Comparison of ENCODE assay signal across 23 cellular contexts in the genomic region with DNA sequence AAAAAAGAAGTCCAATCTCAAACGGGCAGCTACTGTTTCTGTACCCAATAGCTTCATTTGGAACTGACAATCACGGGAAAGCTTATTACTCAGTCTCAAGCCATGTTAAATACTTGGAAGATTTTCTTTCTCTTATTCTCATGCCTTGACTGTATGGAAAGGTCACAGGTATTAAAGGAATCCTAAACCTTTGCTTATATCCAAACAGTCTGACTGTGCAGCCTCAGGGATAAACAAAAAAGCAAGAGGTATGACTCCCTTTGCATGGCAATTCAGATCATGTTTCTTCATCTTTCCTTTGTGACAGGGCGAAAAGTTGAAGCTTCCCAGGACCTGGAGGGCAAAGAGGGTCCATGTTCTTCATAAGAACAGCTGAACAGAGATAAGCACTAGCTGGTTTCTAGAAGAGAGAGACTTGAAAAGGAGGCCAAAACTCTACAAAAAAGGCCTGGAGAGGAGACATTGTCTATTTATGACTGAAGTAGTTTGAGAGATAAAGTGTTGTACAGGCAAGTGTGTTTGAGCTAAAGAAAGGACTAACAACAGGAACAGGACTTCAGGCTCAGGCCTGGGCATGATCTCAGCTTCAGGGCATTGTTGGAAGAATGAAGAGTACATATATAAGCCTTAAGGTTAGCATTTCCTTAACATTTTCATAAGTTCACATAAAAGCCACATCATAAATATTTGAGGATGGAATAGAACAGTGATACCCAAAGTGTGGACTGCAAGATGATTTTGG.
A peak's percentile ranks its signal among the peaks of the same experiment; 100 is the strongest.
DNase-seq lines count a peak whose midpoint lies in the region; FAIRE-seq and TF ChIP-seq lines count a peak whose summit lies in the region.
"Had no signal": no experiment of that assay in that cellular context is flagged by ENCODE, and none has a peak within 500 bp of the region (broad histone marks: within the 10 kb centered on the region; RNA-seq: fewer than 3 reads in every experiment).

No MANE protein-coding gene starts in this region.

- H3K4me3 Mint-ChIP-seq in CD14-positive monocyte, result no peak overlapping the region
- H3K4me3 Mint-ChIP-seq: CD8-positive, alpha-beta T cell had no signal

- peaks cover 0 to 1% (median 0%) of the 10 kb centered on the region in 3 donors for H3K27me3 Mint-ChIP-seq in CD14-positive monocyte (ENCODE audit: low read depth in 3 of 3)

- no peaks in the 10 kb centered on the region for H3K79me2 ChIP-seq in PC-9 (ENCODE audit: low read depth)

- peaks cover 0 to 4% (median 1%) of the 10 kb centered on the region in 7 donors for H3K9me3 Mint-ChIP-seq in CD14-positive monocyte
- H3K9me3 Mint-ChIP-seq: CD8-positive, alpha-beta T cell had no signal

- peaks cover 16% of the 10 kb centered on the region for H3K4me1 ChIP-seq in PC-9 (replicated peaks; ENCODE audit: insufficient read depth)
- H3K4me1 ChIP-seq: Caco-2 had no signal

- peaks cover 8% of the 10 kb centered on the region for H3F3A ChIP-seq in PC-9 (ENCODE audit: insufficient read depth, low read depth)

- H3K9me2 ChIP-seq in PC-9 (ENCODE audit: insufficient read depth), result no peaks in the 10 kb centered on the region

- intact Hi-C loops in PC-9 (cut with micrococcal nuclease; ENCODE audit: unreplicated experiment), result loop anchor here (2.0 kb wide), 1 partner anchor 21 kb away; no protein-coding TSS in a partner anchor
- intact Hi-C loops in CD14-positive monocyte (cut with micrococcal nuclease), result no loop called here

- H3K27ac ChIP-seq in PC-9, result peak overlapping the region; percentile 59
- H3K27ac ChIP-seq: GM23248, SK-N-MC had no signal

- BruUV-seq in PC-9 (replicated peaks; lab: Mats Ljungman, UMichigan), result no TSS peak

- TF ChIP-seq CTCF in PC-9 (conservative IDR thresholded peaks at IDR 0.05) (no peak), bronchial epithelial cell (IDR thresholded peaks at IDR 0.05; ENCODE audit: insufficient read depth, low read length, severe bottlenecking) (no peak), CD14-positive monocyte (IDR thresholded peaks at IDR 0.05) (no peak), GM10266 (IDR thresholded peaks at IDR 0.05; ENCODE audit: control insufficient read depth, insufficient read depth, low read depth, missing control alignments) (no peak)

- peak; percentile 10 to 72 for DNase-seq in PC-9
- DNase-seq in bronchial epithelial cell (ENCODE audit: low read depth), result peak; percentile 95
- DNase-seq in islet precursor cell, result peak; percentile 59
- DNase-seq in DMS114 treated with DMSO at 0.1 percent for 48 hours (lab: John Stamatoyannopoulos, UW; ENCODE audit: unreplicated experiment), result no peak
- DNase-seq in CD14-positive monocyte (ENCODE audit: low spot score), result no peak
- DNase-seq in NCI-H128 (lab: John Stamatoyannopoulos, UW; ENCODE audit: unreplicated experiment), result no peak
- no peak for DNase-seq in GM10266 (ENCODE audit: extremely low spot score)
- DNase-seq: C1 segment of cervical spinal cord; Caco-2; CD8-positive, alpha-beta T cell; DMS 273 treated with DMSO at 0.1 percent for 48 hours; DMS79 treated with DMSO at 0.1 percent for 48 hours; GM23248; H7; NCI-H1092 treated with DMSO at 0.1 percent for 48 hours; NCI-H1436 treated with DMSO at 0.1 percent for 48 hours; NCI-H187 treated with DMSO at 0.1 percent for 48 hours; NCI-H524 treated with DMSO at 0.1 percent for 48 hours; NCI-H774; NK-92 treated with Interleukin-12 subunit alpha and Interleukin-12 subunit beta, amount 100 ng/mL, for 24 hours; RPMI8226; SHP77 treated with DMSO at 0.1 percent for 48 hours had no signal

- no peaks in the 10 kb centered on the region for H3K27me3 ChIP-seq in PC-9 (ENCODE audit: insufficient read depth, low read depth)
- H3K27me3 ChIP-seq in bronchial epithelial cell (ENCODE audit: control insufficient read depth, insufficient read depth, low read length), result no peaks in the 10 kb centered on the region

- FAIRE-seq in bronchial epithelial cell (lab: Jason Lieb, UNC), result peak; percentile 80

- H4K20me1 ChIP-seq in PC-9 (ENCODE audit: insufficient read depth), result no peaks in the 10 kb centered on the region

- H3K9me3 ChIP-seq in PC-9 (ENCODE audit: insufficient read depth, low read depth), result no peaks in the 10 kb centered on the region
- H3K9me3 ChIP-seq: Caco-2 had no signal

- peak overlapping the region; percentile 42 for H3K4me2 ChIP-seq in PC-9

- H3K36me3 Mint-ChIP-seq in CD14-positive monocyte, result no peaks in the 10 kb centered on the region
- H3K36me3 Mint-ChIP-seq: CD8-positive, alpha-beta T cell had no signal

- H3K4me3 ChIP-seq in PC-9 (no peak overlapping the region), bronchial epithelial cell (ENCODE audit: low read depth, low read length) (no peak overlapping the region)
- H3K4me3 ChIP-seq: GM23248, SK-N-MC had no signal

- H3K27ac Mint-ChIP-seq in CD14-positive monocyte, result no peak overlapping the region
- H3K27ac Mint-ChIP-seq: CD8-positive, alpha-beta T cell had no signal

- H3K36me3 ChIP-seq in PC-9 (ENCODE audit: low read depth), result no peaks in the 10 kb centered on the region
- no peaks in the 10 kb centered on the region for H3K36me3 ChIP-seq in bronchial epithelial cell (ENCODE audit: control insufficient read depth, insufficient read depth, low read length)

- POLR2A ChIA-PET in PC-9 (lab: Charles Lee; ENCODE audit: unreplicated experiment), result interaction anchor here (0.5 to 0.6 kb wide), 2 partner anchors 47 to 678 kb away, joined by 3 to 8 read pairs; no protein-coding TSS in a partner anchor

- peak overlapping the region; percentile 65 for H2AFZ ChIP-seq in PC-9
- H2AFZ ChIP-seq: GM23248 had no signal

- H3K4me1 Mint-ChIP-seq in CD14-positive monocyte, result no peaks in the 10 kb centered on the region

- CTCF ChIA-PET in PC-9 (lab: Charles Lee), result interaction anchor here (0.6 kb wide), 1 partner anchor 229 kb away, joined by 4 read pairs; no protein-coding TSS in a partner anchor

Comparison
In these comparisons a context has a peak if more than half of its experiments do, and no peak if none do; other contexts are left out.
1. DNase-seq: peak in PC-9 (2 of 2), bronchial epithelial cell (single experiment) and islet precursor cell (single experiment); none in DMS114 treated with DMSO at 0.1 percent for 48 hours (single experiment), CD14-positive monocyte (single experiment), NCI-H128 (single experiment) and GM10266 (single experiment).